In the genomic region with DNA sequence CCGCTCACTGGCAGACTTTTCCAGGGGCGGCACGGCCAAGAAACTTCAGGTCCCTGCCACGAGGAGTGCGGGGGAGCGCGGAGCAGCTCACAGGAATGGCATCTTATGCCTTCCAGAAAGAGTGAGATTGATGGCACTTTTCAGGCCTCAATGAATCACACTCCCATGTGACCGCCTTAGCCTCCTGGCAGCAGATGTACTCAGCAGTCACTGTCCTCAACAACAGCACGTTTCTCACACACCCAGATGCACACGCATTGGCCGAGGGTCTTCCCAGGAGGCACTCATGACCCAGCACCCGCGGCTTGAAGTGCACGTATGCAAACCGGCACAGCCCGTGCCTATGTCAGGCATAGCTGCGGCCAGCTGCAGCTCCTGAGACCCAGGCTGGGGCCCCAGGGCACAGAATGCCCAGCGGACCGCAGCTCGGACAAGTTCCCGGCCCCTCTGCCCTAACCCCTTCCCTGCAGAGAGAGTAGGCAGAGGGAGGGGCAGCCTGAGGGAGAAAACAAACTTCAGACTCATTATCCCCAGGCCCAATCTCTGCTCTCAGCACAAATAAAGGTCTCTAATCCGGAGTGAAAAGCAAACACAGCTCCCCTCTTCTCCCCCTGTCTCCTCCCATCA, we compare ENCODE assay signal across 10 cellular contexts. TPM values are rescaled to one million over a fixed set of nuclear protein-coding genes. Genes with fewer than 3 reads are reported as not detected.
DNase-seq lines count a peak whose midpoint lies in the region; ATAC-seq and TF ChIP-seq lines count a peak whose summit lies in the region.
"Had no signal": no experiment of that assay in that cellular context is flagged by ENCODE, and none has a peak within 500 bp of the region (broad histone marks: within the 10 kb centered on the region; RNA-seq: fewer than 3 reads in every experiment).

No MANE protein-coding gene starts in this region.

- H3K4me1 ChIP-seq in tibial nerve, result peaks cover 0 to 7% (median 0%) of the 10 kb centered on the region in 4 donors
- H3K4me1 ChIP-seq: ascending aorta had no signal

- H3K27ac Mint-ChIP-seq in progenitor cell of endocrine pancreas, result peak overlapping the region; percentile 57
- no peak overlapping the region for H3K27ac Mint-ChIP-seq in activated CD8-positive, alpha-beta memory T cell treated with anti-CD3 and anti-CD28 coated beads, Interleukin-2, amount 10 ng/mL, durations not matched to agents 7 days and 5 days
- H3K27ac Mint-ChIP-seq in activated CD8-positive, alpha-beta T cell treated with anti-CD3 and anti-CD28 coated beads, Interleukin-2, amount 10 ng/mL, durations not matched to agents 7 days and 5 days, result no peak overlapping the region

- no peak for ATAC-seq in activated CD8-positive, alpha-beta memory T cell treated with anti-CD3 and anti-CD28 coated beads, Interleukin-2, amount 10 ng/mL, durations not matched to agents 7 days and 5 days
- ATAC-seq in activated CD8-positive, alpha-beta T cell treated with anti-CD3 and anti-CD28 coated beads, Interleukin-2, amount 10 ng/mL, durations not matched to agents 7 days and 5 days, result no peak
- no peak for ATAC-seq in HG03342 (IDR thresholded peaks at IDR 0.05; ENCODE audit: unreplicated experiment)

- WGBS in tibial nerve, 2 donors, result 40 to 45% methylated on average over 10 to 19 of the region's 22 CpGs

- CTCF ChIA-PET in activated CD8-positive, alpha-beta memory T cell treated with anti-CD3 and anti-CD28 coated beads, Interleukin-2, amount 10 ng/mL, durations not matched to agents 7 days and 5 days (lab: Charles Lee), result no interaction called here
- CTCF ChIA-PET in activated CD8-positive, alpha-beta T cell treated with anti-CD3 and anti-CD28 coated beads, Interleukin-2, amount 10 ng/mL, durations not matched to agents 7 days and 5 days (lab: Charles Lee), result no interaction called here

- no peak overlapping the region for H3K4me3 ChIP-seq in tibial nerve

- H3K9me3 ChIP-seq in tibial nerve, result no peaks in the 10 kb centered on the region
- H3K9me3 ChIP-seq: ascending aorta had no signal

- H3K27me3 ChIP-seq in tibial nerve, result no peaks in the 10 kb centered on the region
- H3K27me3 ChIP-seq: ascending aorta had no signal

- TF ChIP-seq EP300 in tibial nerve (IDR thresholded peaks at IDR 0.05), result no peak

- no peaks in the 10 kb centered on the region for H3K9me3 Mint-ChIP-seq in progenitor cell of endocrine pancreas (ENCODE audit: low read depth)
- H3K9me3 Mint-ChIP-seq in activated CD8-positive, alpha-beta memory T cell treated with anti-CD3 and anti-CD28 coated beads, Interleukin-2, amount 10 ng/mL, durations not matched to agents 7 days and 5 days (ENCODE audit: low read depth), result no peaks in the 10 kb centered on the region
- H3K9me3 Mint-ChIP-seq in activated CD8-positive, alpha-beta T cell treated with anti-CD3 and anti-CD28 coated beads, Interleukin-2, amount 10 ng/mL, durations not matched to agents 7 days and 5 days (ENCODE audit: insufficient read depth), result no peaks in the 10 kb centered on the region

- H3K36me3 ChIP-seq in tibial nerve, result no peaks in the 10 kb centered on the region
- H3K36me3 ChIP-seq: ascending aorta had no signal

- peak overlapping the region; percentile 41 for H3K4me3 Mint-ChIP-seq in progenitor cell of endocrine pancreas (ENCODE audit: low read depth)
- H3K4me3 Mint-ChIP-seq in activated CD8-positive, alpha-beta memory T cell treated with anti-CD3 and anti-CD28 coated beads, Interleukin-2, amount 10 ng/mL, durations not matched to agents 7 days and 5 days, result no peak overlapping the region
- H3K4me3 Mint-ChIP-seq in activated CD8-positive, alpha-beta T cell treated with anti-CD3 and anti-CD28 coated beads, Interleukin-2, amount 10 ng/mL, durations not matched to agents 7 days and 5 days, result no peak overlapping the region

- peak; percentile 93 for DNase-seq in EL
- peak; percentile 34 for DNase-seq in NCI-H526 treated with DMSO at 0.1 percent for 48 hours (lab: John Stamatoyannopoulos, UW)
- DNase-seq in fibroblast of gingiva (ENCODE audit: low read depth), result peak; percentile 67
- no peak for DNase-seq in progenitor cell of endocrine pancreas (ENCODE audit: low spot score, unreplicated experiment)
- DNase-seq in activated CD8-positive, alpha-beta memory T cell treated with anti-CD3 and anti-CD28 coated beads, Interleukin-2, amount 10 ng/mL, durations not matched to agents 7 days and 5 days, result no peak
- DNase-seq in activated CD8-positive, alpha-beta T cell treated with anti-CD3 and anti-CD28 coated beads, Interleukin-2, amount 10 ng/mL, durations not matched to agents 7 days and 5 days, result no peak
- DNase-seq in tibial nerve (ENCODE audit: low spot score in 2 of 2), result no peak
- DNase-seq: left cardiac atrium had no signal

- peaks cover 38% of the 10 kb centered on the region for H3K4me1 Mint-ChIP-seq in progenitor cell of endocrine pancreas (ENCODE audit: low read depth)
- H3K4me1 Mint-ChIP-seq in activated CD8-positive, alpha-beta memory T cell treated with anti-CD3 and anti-CD28 coated beads, Interleukin-2, amount 10 ng/mL, durations not matched to agents 7 days and 5 days, result peaks cover 9% of the 10 kb centered on the region
- H3K4me1 Mint-ChIP-seq in activated CD8-positive, alpha-beta T cell treated with anti-CD3 and anti-CD28 coated beads, Interleukin-2, amount 10 ng/mL, durations not matched to agents 7 days and 5 days (ENCODE audit: low read depth), result peaks cover 13% of the 10 kb centered on the region

- POLR2A ChIA-PET in activated CD8-positive, alpha-beta T cell treated with anti-CD3 and anti-CD28 coated beads, Interleukin-2, amount 10 ng/mL, durations not matched to agents 7 days and 5 days (lab: Charles Lee), result no interaction called here

- no peak overlapping the region for H3K27ac ChIP-seq in tibial nerve
- H3K27ac ChIP-seq: ascending aorta had no signal

- H3K36me3 Mint-ChIP-seq in progenitor cell of endocrine pancreas (ENCODE audit: insufficient read depth), result no peaks in the 10 kb centered on the region
- H3K36me3 Mint-ChIP-seq in activated CD8-positive, alpha-beta memory T cell treated with anti-CD3 and anti-CD28 coated beads, Interleukin-2, amount 10 ng/mL, durations not matched to agents 7 days and 5 days, result no peaks in the 10 kb centered on the region
- H3K36me3 Mint-ChIP-seq in activated CD8-positive, alpha-beta T cell treated with anti-CD3 and anti-CD28 coated beads, Interleukin-2, amount 10 ng/mL, durations not matched to agents 7 days and 5 days (ENCODE audit: low read depth), result no peaks in the 10 kb centered on the region

- TF ChIP-seq POLR2A in tibial nerve (IDR thresholded peaks at IDR 0.05), result no peak

- H3K27me3 Mint-ChIP-seq in progenitor cell of endocrine pancreas, result peaks cover 3% of the 10 kb centered on the region
- H3K27me3 Mint-ChIP-seq in activated CD8-positive, alpha-beta memory T cell treated with anti-CD3 and anti-CD28 coated beads, Interleukin-2, amount 10 ng/mL, durations not matched to agents 7 days and 5 days, result peaks cover 14% of the 10 kb centered on the region
- H3K27me3 Mint-ChIP-seq in activated CD8-positive, alpha-beta T cell treated with anti-CD3 and anti-CD28 coated beads, Interleukin-2, amount 10 ng/mL, durations not matched to agents 7 days and 5 days (ENCODE audit: low read depth), result peaks cover 16% of the 10 kb centered on the region

- TF ChIP-seq CTCF in progenitor cell of endocrine pancreas (IDR thresholded peaks at IDR 0.05; ENCODE audit: unreplicated experiment) (no peak), tibial nerve (IDR thresholded peaks at IDR 0.05) (no peak)

RNA-seq across cellular contexts. Expression of a gene that starts 48.3 kb away (rescaled TPM):
- total RNA-seq in progenitor cell of endocrine pancreas, result 41.0 and 44.1 TPM in 2 replicates
- 10 to 100 TPM; 32.0 to 38.8 TPM for total RNA-seq in activated CD8-positive, alpha-beta memory T cell treated with anti-CD3 and anti-CD28 coated beads, Interleukin-2, amount 10 ng/mL, durations not matched to agents 7 days and 5 days
- 10 to 100 TPM; 31.6 to 32.1 TPM for total RNA-seq in activated CD8-positive, alpha-beta T cell treated with anti-CD3 and anti-CD28 coated beads, Interleukin-2, amount 10 ng/mL, durations not matched to agents 7 days and 5 days
- total RNA-seq in tibial nerve, result 10 to 100 TPM; 18.3 to 29.6 (median 23.3) TPM

RNA-seq across cellular contexts. Expression of a gene that starts 48.4 kb away (rescaled TPM):
- 32.4 and 35.2 TPM in 2 replicates for total RNA-seq in progenitor cell of endocrine pancreas
- 10 to 100 TPM in 1 of 2 experiments, 1 to 10 TPM in 1; 9.9 to 14.7 TPM for total RNA-seq in activated CD8-positive, alpha-beta memory T cell treated with anti-CD3 and anti-CD28 coated beads, Interleukin-2, amount 10 ng/mL, durations not matched to agents 7 days and 5 days
- total RNA-seq in activated CD8-positive, alpha-beta T cell treated with anti-CD3 and anti-CD28 coated beads, Interleukin-2, amount 10 ng/mL, durations not matched to agents 7 days and 5 days, result 10 to 100 TPM; 11.8 to 12.8 TPM
- 10 to 100 TPM; 11.4 to 14.2 (median 11.6) TPM for total RNA-seq in tibial nerve

Comparison
In these comparisons a context has a peak if more than half of its experiments do, and no peak if none do; other contexts are left out.
1. DNase-seq: peak in EL (single experiment), NCI-H526 treated with DMSO at 0.1 percent for 48 hours (single experiment) and fibroblast of gingiva (single experiment); none in progenitor cell of endocrine pancreas (single experiment), activated CD8-positive, alpha-beta memory T cell treated with anti-CD3 and anti-CD28 coated beads, Interleukin-2, amount 10 ng/mL, durations not matched to agents 7 days and 5 days (single experiment), activated CD8-positive, alpha-beta T cell treated with anti-CD3 and anti-CD28 coated beads, Interleukin-2, amount 10 ng/mL, durations not matched to agents 7 days and 5 days (single experiment) and tibial nerve (0 of 2).